9 cellular contexts compared by ENCODE assay signal in genomic region chr4:7434766-7435150, GRCh38. TPM values are rescaled to one million over a fixed set of nuclear protein-coding genes. Genes with fewer than 3 reads are reported as not detected.
DNase-seq lines count a peak whose midpoint lies in the region; ATAC-seq and TF ChIP-seq lines count a peak whose summit lies in the region.
"Had no signal": no experiment of that assay in that cellular context is flagged by ENCODE, and none has a peak within 500 bp of the region (broad histone marks: within the 10 kb centered on the region; RNA-seq: fewer than 3 reads in every experiment).

A gene with protein sequence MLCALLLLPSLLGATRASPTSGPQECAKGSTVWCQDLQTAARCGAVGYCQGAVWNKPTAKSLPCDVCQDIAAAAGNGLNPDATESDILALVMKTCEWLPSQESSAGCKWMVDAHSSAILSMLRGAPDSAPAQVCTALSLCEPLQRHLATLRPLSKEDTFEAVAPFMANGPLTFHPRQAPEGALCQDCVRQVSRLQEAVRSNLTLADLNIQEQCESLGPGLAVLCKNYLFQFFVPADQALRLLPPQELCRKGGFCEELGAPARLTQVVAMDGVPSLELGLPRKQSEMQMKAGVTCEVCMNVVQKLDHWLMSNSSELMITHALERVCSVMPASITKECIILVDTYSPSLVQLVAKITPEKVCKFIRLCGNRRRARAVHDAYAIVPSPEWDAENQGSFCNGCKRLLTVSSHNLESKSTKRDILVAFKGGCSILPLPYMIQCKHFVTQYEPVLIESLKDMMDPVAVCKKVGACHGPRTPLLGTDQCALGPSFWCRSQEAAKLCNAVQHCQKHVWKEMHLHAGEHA (minus strand): TSS chr4:7434930. CDS start chr4:7434879, 51 bp downstream.

- no peak for TF ChIP-seq EP300 in gastroesophageal sphincter (IDR thresholded peaks at IDR 0.05)

- peak; percentile 49 for DNase-seq in H4 (ENCODE audit: low spot score)
- peak; percentile 84 for DNase-seq in NCI-H226
- DNase-seq in trophoblast cell = peak; percentile 31 to 32
- DNase-seq in SHP77 treated with DMSO at 0.1 percent for 48 hours (lab: John Stamatoyannopoulos, UW) = no peak
- DNase-seq in NCI-H2171 (lab: John Stamatoyannopoulos, UW) = no peak
- DNase-seq: T-helper 1 cell had no signal

- no peak within 1 kb of the TSS for H4K8ac ChIP-seq in trophoblast cell (ENCODE audit: low read depth, low read length)

- no peak within 1 kb of the TSS for H2BK12ac ChIP-seq in trophoblast cell (ENCODE audit: low read length)

- H3K27me3 ChIP-seq in gastroesophageal sphincter (no peaks in the 10 kb centered on the region), trophoblast cell (ENCODE audit: insufficient read depth, low read length) (no peaks in the 10 kb centered on the region)

- WGBS in gastroesophageal sphincter (ENCODE audit: low coverage in 1 of 2), 2 donors = 11 to 36% methylated on average over 5 to 6 of the region's 7 CpGs
- WGBS in trophoblast cell (ENCODE audit: extremely low coverage, insufficient coverage, insufficient read length) = no CpG with 5 or more reads among the region's 7 CpGs

- peak in 1 of 4 experiments; percentile 14 for TF ChIP-seq CTCF in gastroesophageal sphincter (IDR thresholded peaks at IDR 0.05)

- H3K4me3 ChIP-seq in gastroesophageal sphincter = no peak within 1 kb of the TSS
- H3K4me3 ChIP-seq in trophoblast cell (ENCODE audit: low read depth, low read length) = no peak within 1 kb of the TSS

- no peak within 1 kb of the TSS for H3K18ac ChIP-seq in trophoblast cell (ENCODE audit: low read length)

- ATAC-seq in gastroesophageal sphincter (peak; percentile 37), GM19328 (IDR thresholded peaks at IDR 0.05; ENCODE audit: unreplicated experiment) (no peak)

- H3K27ac ChIP-seq in gastroesophageal sphincter = no peak within 1 kb of the TSS
- H3K27ac ChIP-seq in trophoblast cell (ENCODE audit: low read depth, low read length) = no peak within 1 kb of the TSS

- H4K12ac ChIP-seq in trophoblast cell (ENCODE audit: low read depth, low read length) = no peak within 1 kb of the TSS

- H3K4me1 ChIP-seq in gastroesophageal sphincter = peaks cover 0 to 11% (median 0%) of the 10 kb centered on the region in 3 donors
- peaks cover 0 to 6% of the 10 kb centered on the region in 2 experiments for H3K4me1 ChIP-seq in trophoblast cell (ENCODE audit: control insufficient read depth in 1 of 2, insufficient read depth in 2 of 2, low read length in 2 of 2)

- no peak within 1 kb of the TSS for H3K4me2 ChIP-seq in trophoblast cell (ENCODE audit: low read length)

- no peak within 1 kb of the TSS for H2AK5ac ChIP-seq in trophoblast cell (ENCODE audit: low read length)

- H3K79me2 ChIP-seq in trophoblast cell (ENCODE audit: control insufficient read depth, insufficient read depth, low read length, poor library complexity) = no peaks in the 10 kb centered on the region

- no peak within 1 kb of the TSS for H2AFZ ChIP-seq in trophoblast cell (ENCODE audit: insufficient read depth, low read length, poor library complexity)

- H4K91ac ChIP-seq in trophoblast cell (ENCODE audit: low read depth, low read length) = no peak within 1 kb of the TSS

- no peak within 1 kb of the TSS for H2BK120ac ChIP-seq in trophoblast cell (ENCODE audit: insufficient read depth, low read length, poor library complexity)

- H3K9me3 ChIP-seq in gastroesophageal sphincter (no peaks in the 10 kb centered on the region), trophoblast cell (ENCODE audit: insufficient read depth, low read depth, low read length) (peaks cover 1% of the 10 kb centered on the region)

- H2BK5ac ChIP-seq in trophoblast cell (ENCODE audit: low read depth, low read length, poor library complexity) = no peak within 1 kb of the TSS

- no peaks in the 10 kb centered on the region for H3K36me3 ChIP-seq in gastroesophageal sphincter
- H3K36me3 ChIP-seq in trophoblast cell (ENCODE audit: control insufficient read depth in 1 of 2, insufficient read depth in 2 of 2, low read length in 2 of 2) = no peaks in the 10 kb centered on the region

- no peak within 1 kb of the TSS for H3K9ac ChIP-seq in trophoblast cell (ENCODE audit: low read length)

- TF ChIP-seq POLR2A in gastroesophageal sphincter (IDR thresholded peaks at IDR 0.05) = no peak

- H3K4ac ChIP-seq in trophoblast cell (ENCODE audit: low read depth, low read length) = no peak within 1 kb of the TSS

- H3K79me1 ChIP-seq in trophoblast cell (ENCODE audit: low read length) = no peaks in the 10 kb centered on the region

- no peak within 1 kb of the TSS for H3K14ac ChIP-seq in trophoblast cell (ENCODE audit: low read length)

- H3K23ac ChIP-seq in trophoblast cell (ENCODE audit: low read length) = no peak within 1 kb of the TSS

RNA-seq across cellular contexts. Expression of the gene that starts here (rescaled TPM):
- total RNA-seq in H4 (2014; rRNA removed; shearing (Covaris generic)) = not detected in 2 replicates
- under 1 TPM in 1 of 4 donors, not detected in 3; 0.15 TPM for total RNA-seq in gastroesophageal sphincter
- not detected in 2 replicates for polyA plus RNA-seq in trophoblast cell (2013)
- total RNA-seq: liver had no signal
- polyA plus RNA-seq: liver had no signal

Comparison
In these comparisons a context has a peak if more than half of its experiments do, and no peak if none do; other contexts are left out.
1. Peak in DNase-seq in H4; RNA of the gene not detected or under 1 TPM.
2. Peak in ATAC-seq in gastroesophageal sphincter; RNA of the gene not detected or under 1 TPM.
3. DNase-seq: peak in NCI-H226 (single experiment) and trophoblast cell (2 of 2); none in SHP77 treated with DMSO at 0.1 percent for 48 hours (single experiment) and NCI-H2171 (single experiment).